27 cellular contexts compared by ENCODE assay signal in the genomic region with DNA sequence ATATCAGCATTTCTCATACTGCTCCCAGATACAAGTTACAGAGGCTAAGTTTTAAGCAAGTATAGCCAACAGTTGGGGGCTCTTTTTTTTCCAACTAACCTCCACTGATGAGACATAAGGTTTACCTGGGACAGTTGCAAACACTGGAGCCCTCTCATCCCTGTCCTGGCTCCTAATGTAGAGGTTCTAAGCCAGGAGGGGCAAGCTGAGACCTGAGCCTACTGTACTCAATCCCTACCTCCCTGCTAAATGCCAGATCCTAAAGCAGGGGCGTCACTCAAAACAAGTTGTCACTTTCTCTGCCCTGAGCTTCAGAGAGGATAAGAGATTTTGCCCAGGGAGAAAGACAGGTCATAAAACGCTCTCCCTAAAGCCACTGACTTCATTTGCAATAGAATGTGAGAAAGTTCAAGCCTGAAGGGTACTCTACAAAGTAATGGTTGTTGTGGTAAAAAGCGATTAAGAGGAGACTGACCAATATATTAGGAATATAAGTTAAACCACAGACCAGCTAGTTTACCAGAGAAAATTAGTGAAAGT.
"Had no signal": no experiment of that assay in that cellular context is flagged by ENCODE, and none has a peak within 500 bp of the region (broad histone marks: within the 10 kb centered on the region; RNA-seq: fewer than 3 reads in every experiment).

No MANE protein-coding gene starts in this region.

- H3K9me3 Mint-ChIP-seq: activated CD4-positive, alpha-beta memory T cell treated with anti-CD3 and anti-CD28 coated beads, Interleukin-2, amount 10 ng/mL, durations not matched to agents 7 days and 5 days; activated CD4-positive, alpha-beta T cell treated with anti-CD3 and anti-CD28 coated beads, Interleukin-2, amount 10 ng/mL, durations not matched to agents 7 days and 5 days; activated naive CD4-positive, alpha-beta T cell treated with anti-CD3 and anti-CD28 coated beads, Interleukin-2, amount 10 ng/mL, durations not matched to agents 7 days and 5 days; activated naive CD4-positive, alpha-beta T cell treated with anti-CD3 and anti-CD28 coated beads, Interleukin-2, amount 50 U/mL, for 72 hours; activated naive CD8-positive, alpha-beta T cell treated with anti-CD3 and anti-CD28 coated beads, Interleukin-2, amount 10 ng/mL, durations not matched to agents 7 days and 5 days; activated T-cell treated with anti-CD3 and anti-CD28 coated beads, Interleukin-2, amount 50 U/mL, for 24 hours; brain; central memory CD8-positive, alpha-beta T cell had no signal

- H3K36me3 ChIP-seq: ascending aorta, breast epithelium, esophagus squamous epithelium, gastroesophageal sphincter had no signal

- H3K36me3 Mint-ChIP-seq: activated naive CD4-positive, alpha-beta T cell treated with anti-CD3 and anti-CD28 coated beads, Interleukin-2, amount 10 ng/mL, durations not matched to agents 7 days and 5 days; activated naive CD8-positive, alpha-beta T cell treated with anti-CD3 and anti-CD28 coated beads, Interleukin-2, amount 10 ng/mL, durations not matched to agents 7 days and 5 days; brain had no signal

- H3K27me3 ChIP-seq: ascending aorta, breast epithelium, esophagus squamous epithelium, gastroesophageal sphincter had no signal

- H3K4me1 Mint-ChIP-seq: activated CD4-positive, alpha-beta memory T cell treated with anti-CD3 and anti-CD28 coated beads, Interleukin-2, amount 10 ng/mL, durations not matched to agents 7 days and 5 days; activated CD4-positive, alpha-beta T cell treated with anti-CD3 and anti-CD28 coated beads, Interleukin-2, amount 10 ng/mL, durations not matched to agents 7 days and 5 days; activated naive CD4-positive, alpha-beta T cell treated with anti-CD3 and anti-CD28 coated beads, Interleukin-2, amount 10 ng/mL, durations not matched to agents 7 days and 5 days; activated naive CD8-positive, alpha-beta T cell treated with anti-CD3 and anti-CD28 coated beads, Interleukin-2, amount 10 ng/mL, durations not matched to agents 7 days and 5 days; brain; central memory CD8-positive, alpha-beta T cell had no signal

- H3K9me3 ChIP-seq: ascending aorta, breast epithelium, esophagus squamous epithelium, gastroesophageal sphincter had no signal

- H3K27ac ChIP-seq: ascending aorta, breast epithelium, coronary artery, dorsolateral prefrontal cortex, esophagus squamous epithelium had no signal

- H3K27me3 Mint-ChIP-seq: activated CD4-positive, alpha-beta memory T cell treated with anti-CD3 and anti-CD28 coated beads, Interleukin-2, amount 10 ng/mL, durations not matched to agents 7 days and 5 days; activated CD4-positive, alpha-beta T cell treated with anti-CD3 and anti-CD28 coated beads, Interleukin-2, amount 10 ng/mL, durations not matched to agents 7 days and 5 days; activated naive CD4-positive, alpha-beta T cell treated with anti-CD3 and anti-CD28 coated beads, Interleukin-2, amount 10 ng/mL, durations not matched to agents 7 days and 5 days; activated T-cell treated with anti-CD3 and anti-CD28 coated beads, Interleukin-2, amount 50 U/mL, for 24 hours; dendritic cell treated with granulocyte-macrophage colony-stimulating factor and Interleukin-4, amounts not matched to agents 40 ng/mL and 50 ng/mL, for 4 days had no signal

- H3K4me3 ChIP-seq: ascending aorta, breast epithelium, coronary artery, dorsolateral prefrontal cortex, esophagus squamous epithelium, gastroesophageal sphincter had no signal

- DNase-seq: activated CD4-positive, alpha-beta memory T cell treated with anti-CD3 and anti-CD28 coated beads, Interleukin-2, amount 10 ng/mL, durations not matched to agents 7 days and 5 days; activated CD4-positive, alpha-beta T cell treated with anti-CD3 and anti-CD28 coated beads for 1 hour; activated CD4-positive, alpha-beta T cell treated with anti-CD3 and anti-CD28 coated beads for 4 hours; activated CD4-positive, alpha-beta T cell treated with anti-CD3 and anti-CD28 coated beads, Interleukin-2, amount 10 ng/mL, durations not matched to agents 7 days and 5 days; activated CD4-positive, alpha-beta T cell treated with anti-CD3 and anti-CD28 coated beads, Interleukin-2, amount 50 U/mL, for 4 hours; activated CD8-positive, alpha-beta memory T cell treated with anti-CD3 and anti-CD28 coated beads, Interleukin-2, amount 50 U/mL, for 48 hours; activated gamma-delta T cell; activated naive CD4-positive, alpha-beta T cell; activated naive CD4-positive, alpha-beta T cell treated with anti-CD3 and anti-CD28 coated beads, Interleukin-2, amount 10 ng/mL, durations not matched to agents 7 days and 5 days; activated naive CD8-positive, alpha-beta T cell treated with anti-CD3 and anti-CD28 coated beads, Interleukin-2, amount 10 ng/mL, durations not matched to agents 7 days and 5 days; activated T-cell treated with anti-CD3 and anti-CD28 coated beads for 4 hours; activated T-cell treated with anti-CD3 and anti-CD28 coated beads, Interleukin-2, amount 50 U/mL, for 24 hours; activated T-cell treated with anti-CD3 and anti-CD28 coated beads, Interleukin-2, amount 50 U/mL, for 72 hours; dorsolateral prefrontal cortex; effector memory CD4-positive, alpha-beta T cell; erythroblast; esophagus squamous epithelium; foreskin melanocyte; T-helper 2 cell had no signal

- H3K4me1 ChIP-seq: ascending aorta, breast epithelium, esophagus squamous epithelium had no signal

- H3K4me3 Mint-ChIP-seq: activated CD4-positive, alpha-beta memory T cell treated with anti-CD3 and anti-CD28 coated beads, Interleukin-2, amount 10 ng/mL, durations not matched to agents 7 days and 5 days; activated CD4-positive, alpha-beta T cell treated with anti-CD3 and anti-CD28 coated beads, Interleukin-2, amount 10 ng/mL, durations not matched to agents 7 days and 5 days; activated naive CD4-positive, alpha-beta T cell treated with anti-CD3 and anti-CD28 coated beads, Interleukin-2, amount 10 ng/mL, durations not matched to agents 7 days and 5 days; activated naive CD8-positive, alpha-beta T cell treated with anti-CD3 and anti-CD28 coated beads, Interleukin-2, amount 10 ng/mL, durations not matched to agents 7 days and 5 days; activated T-cell treated with anti-CD3 and anti-CD28 coated beads, Interleukin-2, amount 50 U/mL, for 24 hours; activated T-cell treated with anti-CD3 and anti-CD28 coated beads, Interleukin-2, amount 50 U/mL, for 72 hours; brain; central memory CD8-positive, alpha-beta T cell; dendritic cell treated with granulocyte-macrophage colony-stimulating factor and Interleukin-4, amounts not matched to agents 40 ng/mL and 50 ng/mL, for 4 days had no signal

- ATAC-seq: activated naive CD4-positive, alpha-beta T cell treated with anti-CD3 and anti-CD28 coated beads, Interleukin-2, amount 50 U/mL, for 72 hours; activated T-cell treated with anti-CD3 and anti-CD28 coated beads, Interleukin-2, amount 50 U/mL, for 72 hours; gastroesophageal sphincter had no signal

- H3K27ac Mint-ChIP-seq: activated CD4-positive, alpha-beta memory T cell treated with anti-CD3 and anti-CD28 coated beads, Interleukin-2, amount 10 ng/mL, durations not matched to agents 7 days and 5 days; activated CD4-positive, alpha-beta T cell treated with anti-CD3 and anti-CD28 coated beads, Interleukin-2, amount 10 ng/mL, durations not matched to agents 7 days and 5 days; activated naive CD4-positive, alpha-beta T cell treated with anti-CD3 and anti-CD28 coated beads, Interleukin-2, amount 10 ng/mL, durations not matched to agents 7 days and 5 days; activated naive CD4-positive, alpha-beta T cell treated with anti-CD3 and anti-CD28 coated beads, Interleukin-2, amount 50 U/mL, for 72 hours; activated naive CD8-positive, alpha-beta T cell treated with anti-CD3 and anti-CD28 coated beads, Interleukin-2, amount 10 ng/mL, durations not matched to agents 7 days and 5 days; activated T-cell treated with anti-CD3 and anti-CD28 coated beads, Interleukin-2, amount 50 U/mL, for 24 hours; activated T-cell treated with anti-CD3 and anti-CD28 coated beads, Interleukin-2, amount 50 U/mL, for 72 hours; brain; dendritic cell treated with granulocyte-macrophage colony-stimulating factor and Interleukin-4, amounts not matched to agents 40 ng/mL and 50 ng/mL, for 4 days had no signal
